14 cellular contexts compared by ENCODE assay signal in the genomic region with DNA sequence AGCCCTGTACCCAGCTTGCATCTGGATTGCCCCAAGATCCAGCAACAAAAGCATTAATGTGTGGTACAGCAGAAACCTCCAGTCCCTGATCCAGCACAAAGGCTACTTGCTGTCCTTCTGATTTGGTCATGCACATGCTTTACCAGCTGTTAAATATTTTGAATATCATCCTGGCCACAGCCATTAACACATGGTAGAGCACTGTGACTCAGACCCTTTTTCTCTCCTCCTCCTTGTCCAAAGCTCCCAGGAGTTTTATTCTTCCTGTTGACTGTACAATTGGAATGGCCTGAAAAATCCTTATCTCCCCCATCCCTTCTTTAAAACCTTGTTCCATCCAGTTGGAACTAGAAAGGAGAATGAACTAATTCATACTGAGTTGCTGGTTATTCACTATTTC.
A peak's percentile ranks its signal among the peaks of the same experiment; 100 is the strongest.
DNase-seq lines count a peak whose midpoint lies in the region; ATAC-seq and TF ChIP-seq lines count a peak whose summit lies in the region.
"Had no signal": no experiment of that assay in that cellular context is flagged by ENCODE, and none has a peak within 500 bp of the region (broad histone marks: within the 10 kb centered on the region; RNA-seq: fewer than 3 reads in every experiment).

No MANE protein-coding gene starts in this region.

- H3K4me1 ChIP-seq in BLaER1, result peaks cover 25% of the 10 kb centered on the region
- peaks cover 17% of the 10 kb centered on the region for H3K4me1 ChIP-seq in RWPE2 (ENCODE audit: insufficient read depth, poor library complexity, severe bottlenecking)
- peaks cover 5% of the 10 kb centered on the region for H3K4me1 ChIP-seq in psoas muscle

- TF ChIP-seq CTCF in RWPE2 (IDR thresholded peaks at IDR 0.05; ENCODE audit: poor library complexity, severe bottlenecking) (no peak), fibroblast of mammary gland (conservative IDR thresholded peaks at IDR 0.05; ENCODE audit: control insufficient read depth, insufficient read depth, low read depth, low read length) (no peak), psoas muscle (IDR thresholded peaks at IDR 0.05) (no peak)

- H3K9ac ChIP-seq in BLaER1, result no peak overlapping the region

- H3K27ac ChIP-seq in BLaER1 (no peak overlapping the region), RWPE2 (ENCODE audit: poor library complexity, severe bottlenecking) (no peak overlapping the region), psoas muscle (peak overlapping the region; percentile 53)
- H3K27ac ChIP-seq: suprapubic skin, WERI-Rb-1 had no signal

- H3K27me3 ChIP-seq in BLaER1, result no peaks in the 10 kb centered on the region
- no peaks in the 10 kb centered on the region for H3K27me3 ChIP-seq in RWPE2 (ENCODE audit: insufficient read depth, poor library complexity, severe bottlenecking)
- no peaks in the 10 kb centered on the region for H3K27me3 ChIP-seq in psoas muscle (ENCODE audit: insufficient read depth in 3 of 3, low read length in 2 of 3)

- ATAC-seq in RWPE2 (ENCODE audit: low read depth) (peak; percentile 54), psoas muscle (peak; percentile 84 to 90 (median 88)), HG03139 (IDR thresholded peaks at IDR 0.05; ENCODE audit: unreplicated experiment) (no peak)

- H3K4me3 ChIP-seq in BLaER1 (no peak overlapping the region), RWPE2 (ENCODE audit: severe bottlenecking) (no peak overlapping the region), fibroblast of mammary gland (ENCODE audit: control insufficient read depth, low read depth, low read length) (no peak overlapping the region), psoas muscle (no peak overlapping the region)
- H3K4me3 ChIP-seq: suprapubic skin had no signal

- DNase-seq in RWPE2 (ENCODE audit: low spot score) (no peak), fibroblast of mammary gland (ENCODE audit: low read depth) (peak; percentile 96), psoas muscle (no peak), CD1c-positive myeloid dendritic cell (ENCODE audit: extremely low spot score) (no peak), HT-29 (ENCODE audit: low spot score) (no peak), NCI-H69 (lab: John Stamatoyannopoulos, UW) (no peak)
- DNase-seq: activated gamma-delta T cell, COR-L47, endodermal cell, NCI-H1048, WERI-Rb-1 had no signal

- peak overlapping the region; percentile 52 for H3K4me2 ChIP-seq in BLaER1

- no peaks in the 10 kb centered on the region for H4K20me1 ChIP-seq in BLaER1

- H3K36me3 ChIP-seq in BLaER1 (no peaks in the 10 kb centered on the region), RWPE2 (ENCODE audit: low read depth) (no peaks in the 10 kb centered on the region), psoas muscle (ENCODE audit: insufficient read depth in 1 of 2, low read depth in 1 of 2) (no peaks in the 10 kb centered on the region)
- H3K36me3 ChIP-seq: suprapubic skin, WERI-Rb-1 had no signal

- H3K9me3 ChIP-seq in BLaER1 (no peaks in the 10 kb centered on the region), RWPE2 (ENCODE audit: severe bottlenecking) (no peaks in the 10 kb centered on the region), psoas muscle (no peaks in the 10 kb centered on the region)
- H3K9me3 ChIP-seq: suprapubic skin had no signal

- intact Hi-C loops in psoas muscle (cut with DNase I), result loop anchor here in 1 of 2 donors (1.0 kb wide), 1 partner anchor 46 kb away; no protein-coding TSS in a partner anchor
